Comparison of ENCODE assay signal across 12 cellular contexts in the genomic region with DNA sequence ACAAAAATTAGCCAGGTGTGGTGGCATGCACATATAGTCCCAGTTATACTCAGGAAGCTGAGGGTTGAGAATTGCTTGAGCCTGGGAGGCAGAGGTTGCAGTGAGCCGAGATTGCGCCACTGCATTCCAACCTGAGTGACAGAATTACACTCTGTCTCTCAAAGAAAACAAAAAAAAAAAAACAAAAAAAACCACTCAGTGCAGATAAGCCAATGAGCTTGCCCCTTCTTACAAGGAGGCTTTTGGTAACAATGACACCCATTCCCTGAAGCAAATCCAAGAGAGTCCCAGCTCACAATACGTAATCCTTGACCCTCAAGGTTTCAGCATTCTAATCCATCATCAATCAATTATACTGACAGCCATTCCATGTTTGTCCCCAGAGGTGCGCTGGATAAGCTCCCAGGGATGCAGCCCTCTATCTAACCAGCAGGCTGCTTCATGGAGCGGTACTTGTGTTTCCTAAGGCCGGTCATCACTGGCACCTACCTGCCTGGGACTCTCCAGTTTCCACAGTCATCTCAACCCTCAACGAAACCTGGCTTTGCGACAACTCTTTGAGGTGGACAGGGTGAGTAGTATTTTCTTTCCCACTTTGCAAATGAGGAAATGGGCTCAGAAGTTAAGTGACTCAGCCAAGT. TPM values are rescaled to one million over a fixed set of nuclear protein-coding genes. Genes with fewer than 3 reads are reported as not detected.
DNase-seq lines count a peak whose midpoint lies in the region; ATAC-seq and TF ChIP-seq lines count a peak whose summit lies in the region.
"Had no signal": no experiment of that assay in that cellular context is flagged by ENCODE, and none has a peak within 500 bp of the region (broad histone marks: within the 10 kb centered on the region; RNA-seq: fewer than 3 reads in every experiment).

No MANE protein-coding gene starts in this region.

- peak overlapping the region; percentile 72 for H3K27ac ChIP-seq in PC-3 (ENCODE audit: low read length)
- peak overlapping the region; percentile 81 to 86 (median 81) for H3K27ac ChIP-seq in gastrocnemius medialis
- H3K27ac ChIP-seq: coronary artery, heart right ventricle, skin epidermis had no signal

- BruUV-seq in PC-3 (replicated peaks; lab: Mats Ljungman, UMichigan), result TSS peak; percentile 8

- H3K4me2 ChIP-seq in PC-3 (ENCODE audit: low read length), result peak overlapping the region; percentile 2; the same call in 1 of the 2 replicates

- in situ Hi-C loops in HAP-1 (cut with MboI; ENCODE audit: low sequenced_read_pairs), result no loop called here
- in situ Hi-C loops in gastrocnemius medialis (cut with MboI; ENCODE audit: low sequenced_read_pairs in 4 of 4), result no loop called here

- H3K4me1 ChIP-seq in HAP-1 (peaks cover 10% of the 10 kb centered on the region), PC-3 (ENCODE audit: insufficient read depth, low read length) (peaks cover 24% of the 10 kb centered on the region), gastrocnemius medialis (peaks cover 26 to 27% of the 10 kb centered on the region in 2 donors)

- no peak for TF ChIP-seq POLR2A in gastrocnemius medialis (IDR thresholded peaks at IDR 0.05)

- H3K36me3 ChIP-seq in HAP-1 (replicated peaks) (peaks cover 85% of the 10 kb centered on the region), PC-3 (ENCODE audit: low read depth, low read length) (peaks cover 71% of the 10 kb centered on the region), gastrocnemius medialis (peaks cover 0 to 74% of the 10 kb centered on the region in 2 donors)

- H4K20me1 ChIP-seq in PC-3 (ENCODE audit: low read length), result peaks cover 37% of the 10 kb centered on the region

- peaks cover 7% of the 10 kb centered on the region for H3F3A ChIP-seq in PC-3 (ENCODE audit: low read length, unreplicated experiment)

- H2AFZ ChIP-seq in PC-3 (ENCODE audit: low read length), result no peak overlapping the region

- H3K9me3 ChIP-seq in HAP-1, result no peaks in the 10 kb centered on the region
- H3K9me3 ChIP-seq in PC-3 (ENCODE audit: low read length), result no peaks in the 10 kb centered on the region
- no peaks in the 10 kb centered on the region for H3K9me3 ChIP-seq in gastrocnemius medialis
- H3K9me3 ChIP-seq: heart right ventricle had no signal

- no peaks in the 10 kb centered on the region for H3K9me2 ChIP-seq in PC-3 (replicated peaks; ENCODE audit: low read length)

- POLR2A ChIA-PET in PC-3 (lab: Charles Lee; ENCODE audit: unreplicated experiment), result interaction anchor here (0.6 kb wide), 2 partner anchors 19 to 28 kb away, joined by 3 to 7 read pairs; partner anchors contain the start of gene RPLP0

- TF ChIP-seq CTCF in PC-3 (conservative IDR thresholded peaks at IDR 0.05; ENCODE audit: low read depth, low read length) (no peak; the same call in 1 of the 2 replicates), gastrocnemius medialis (IDR thresholded peaks at IDR 0.05 in 4 of 5, conservative IDR thresholded peaks at IDR 0.05 in 1 of 5) (peak; percentile 31 to 61 (median 43))

- peaks cover 79% of the 10 kb centered on the region for H3K79me2 ChIP-seq in PC-3 (ENCODE audit: low read length)

- CTCF ChIA-PET in PC-3 (lab: Charles Lee), result interaction anchor here (0.6 to 1.4 kb wide), 3 partner anchors 11 to 83 kb away, joined by 3 to 5 read pairs (median 4); partner anchors contain the start of genes PXN and RPLP0

- intact Hi-C loops in PC-3 (cut with micrococcal nuclease) (no loop called here), gastrocnemius medialis (cut with DNase I; ENCODE audit: low total_unique reads) (no loop called here)

- DNase-seq in HAP-1 (ENCODE audit: low spot score in 2 of 2), result peak; percentile 83 to 99
- DNase-seq in PC-3, result peak; percentile 92
- peak; percentile 77 to 96 for DNase-seq in gastrocnemius medialis
- DNase-seq in activated gamma-delta T cell (lab: John Stamatoyannopoulos, UW), result no peak
- no peak for DNase-seq in activated CD4-positive, alpha-beta T cell treated with anti-CD3 and anti-CD28 coated beads for 48 hours
- DNase-seq in central memory CD4-positive, alpha-beta T cell, result no peak
- DNase-seq: GDM1, heart right ventricle, NCI-H1436 had no signal

- H3K4me3 ChIP-seq in HAP-1 (no peak overlapping the region), PC-3 (ENCODE audit: low read length) (no peak overlapping the region), gastrocnemius medialis (no peak overlapping the region)
- H3K4me3 ChIP-seq: coronary artery, heart right ventricle, skin epidermis had no signal

- ATAC-seq in PC-3, result peak; percentile 82
- ATAC-seq in esophagus mucosa, result peak; percentile 68
- peak; percentile 85 to 91 for ATAC-seq in gastrocnemius medialis

- H3K9ac ChIP-seq in PC-3 (ENCODE audit: low read length), result no peak overlapping the region

- H3K27me3 ChIP-seq in HAP-1 (ENCODE audit: low read depth), result no peaks in the 10 kb centered on the region
- H3K27me3 ChIP-seq in PC-3 (ENCODE audit: low read length), result no peaks in the 10 kb centered on the region
- no peaks in the 10 kb centered on the region for H3K27me3 ChIP-seq in gastrocnemius medialis
- H3K27me3 ChIP-seq: heart right ventricle had no signal

RNA-seq across cellular contexts. Expression of gene GCN1, which starts 12.4 kb away (rescaled TPM):
- total RNA-seq in PC-3 (2014; rRNA removed), result 254 and 334 TPM in 2 replicates
- total RNA-seq in esophagus mucosa, result 65.0 TPM
- total RNA-seq in gastrocnemius medialis, result 10 to 100 TPM; 58.2 to 99.7 (median 87.4) TPM

RNA-seq across cellular contexts. Expression of gene RPLP0, which starts 18.8 kb away (rescaled TPM):
- 6,714 and 7,550 TPM in 2 replicates for total RNA-seq in PC-3 (2014; rRNA removed)
- 3,286 TPM for total RNA-seq in esophagus mucosa
- total RNA-seq in gastrocnemius medialis, result 1,000 to 10,000 TPM; 2,008 to 3,982 (median 3,189) TPM

Comparison
In these comparisons a context has a peak if more than half of its experiments do, and no peak if none do; other contexts are left out.
1. DNase-seq: peak in HAP-1 (2 of 2), PC-3 (single experiment) and gastrocnemius medialis (2 of 2); none in activated gamma-delta T cell (single experiment), activated CD4-positive, alpha-beta T cell treated with anti-CD3 and anti-CD28 coated beads for 48 hours (single experiment) and central memory CD4-positive, alpha-beta T cell (single experiment).
2. Peak in every context shown above with its lines, with median percentiles within 50 percentile points of each other: ATAC-seq.